15 cellular contexts compared by ENCODE assay signal in the genomic region with DNA sequence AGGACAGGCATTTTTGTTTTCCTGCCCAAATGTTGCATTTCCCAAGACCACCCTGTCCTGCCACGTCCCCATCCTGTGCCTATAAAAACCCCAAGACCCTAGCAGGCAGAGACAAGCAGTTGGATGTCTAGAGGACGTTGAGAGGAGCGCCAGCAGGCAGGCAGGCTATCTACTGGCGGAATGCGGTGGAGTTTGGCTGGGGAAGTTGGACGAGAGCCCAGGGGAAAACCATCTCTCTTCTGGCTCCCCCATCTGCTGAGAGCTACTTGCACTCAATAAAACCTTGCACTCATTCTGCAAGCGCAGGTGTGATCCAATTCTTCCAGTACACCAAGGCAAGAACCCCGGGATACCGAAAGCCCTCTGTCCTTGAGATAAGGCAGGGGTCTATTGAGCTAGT.
"Had no signal": no experiment of that assay in that cellular context is flagged by ENCODE, and none has a peak within 500 bp of the region (broad histone marks: within the 10 kb centered on the region; RNA-seq: fewer than 3 reads in every experiment).

No MANE protein-coding gene starts in this region.

- DNase-seq: activated CD4-positive, alpha-beta T cell treated with anti-CD3 and anti-CD28 coated beads for 48 hours; activated CD4-positive, alpha-beta T cell treated with anti-CD3 and anti-CD28 coated beads, Interleukin-2, amount 50 U/mL, for 48 hours; activated CD8-positive, alpha-beta memory T cell treated with anti-CD3 and anti-CD28 coated beads for 24 hours; activated effector memory CD4-positive, alpha-beta T cell treated with anti-CD3 and anti-CD28 coated beads, Interleukin-2, amount 50 U/mL, for 16 hours; activated naive CD4-positive, alpha-beta T cell treated with anti-CD3 and anti-CD28 coated beads for 36 hours; activated naive CD8-positive, alpha-beta T cell treated with anti-CD3 and anti-CD28 coated beads for 36 hours; foreskin fibroblast; head of caudate nucleus; hippocampal formation; left colon; midbrain; naive thymus-derived CD4-positive, alpha-beta T cell; nucleus accumbens; stimulated activated naive CD4-positive, alpha-beta T cell had no signal

- ATAC-seq: activated CD4-positive, CD25-positive, alpha-beta regulatory T cell treated with anti-CD3 and anti-CD28 coated beads, Interleukin-2, amount 50 U/mL, for 24 hours; left colon; naive thymus-derived CD4-positive, alpha-beta T cell had no signal
